1 cellular context compared by ENCODE assay signal in the genomic region with DNA sequence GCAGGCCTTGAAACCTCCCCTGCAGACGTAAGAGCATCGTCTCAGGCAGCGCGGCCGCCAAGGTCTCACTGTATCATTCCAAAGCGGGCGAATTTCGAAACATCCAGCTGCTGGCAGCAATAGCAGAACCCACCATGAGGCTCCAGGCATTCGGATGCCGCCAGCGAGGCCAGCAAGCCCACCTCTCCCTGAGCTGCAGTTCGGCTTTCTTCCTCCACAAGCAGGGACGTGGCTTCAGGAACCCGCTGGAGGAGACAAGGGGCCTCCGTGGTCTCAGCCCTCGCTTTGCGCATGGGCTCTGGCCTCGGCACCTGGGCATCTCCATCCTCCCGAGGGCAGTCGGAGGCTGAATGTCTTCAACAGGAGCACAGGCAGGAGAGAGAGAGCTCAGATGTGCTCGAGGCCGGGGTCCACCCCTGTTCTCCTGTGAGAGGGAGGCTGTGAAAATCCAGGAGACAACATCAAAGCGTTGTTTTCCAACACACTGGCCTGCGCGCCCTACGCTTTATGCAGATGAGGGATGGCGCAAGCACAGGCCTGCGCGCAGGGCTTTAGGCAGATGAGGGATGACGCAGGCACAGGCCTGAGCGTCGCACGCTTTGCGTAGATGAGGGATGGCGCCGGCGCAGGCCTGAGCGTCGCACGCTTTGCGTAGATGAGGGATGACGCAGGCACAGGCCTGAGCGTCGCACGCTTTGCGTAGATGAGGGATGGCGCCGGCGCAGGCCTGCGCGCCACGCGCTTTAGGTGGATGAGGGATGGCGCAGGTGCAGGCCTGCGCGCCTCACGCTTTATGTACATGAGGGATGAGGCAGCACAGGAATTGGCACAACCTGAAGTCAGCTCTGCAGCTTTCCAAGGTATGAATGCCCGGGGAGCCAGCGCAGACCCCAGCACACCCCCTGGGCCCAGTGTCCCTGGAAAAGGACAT.
TF ChIP-seq lines count a peak whose summit lies in the region.

No MANE protein-coding gene starts in this region.

TF ChIP-seq in IMR-90, 13 proteins besides CTCF, POLR2A, EP300 and RAD21:
- TF ChIP-seq NFE2L2 (IDR thresholded peaks at IDR 0.05; ENCODE audit: low read depth, low read length), result no peak
- 0 out of 2 replicates have a peak, but pooled peaks have one; percentile 14 for TF ChIP-seq CEBPB (IDR thresholded peaks at IDR 0.05; ENCODE audit: low read depth, low read length)
- TF ChIP-seq, protein P1, sequence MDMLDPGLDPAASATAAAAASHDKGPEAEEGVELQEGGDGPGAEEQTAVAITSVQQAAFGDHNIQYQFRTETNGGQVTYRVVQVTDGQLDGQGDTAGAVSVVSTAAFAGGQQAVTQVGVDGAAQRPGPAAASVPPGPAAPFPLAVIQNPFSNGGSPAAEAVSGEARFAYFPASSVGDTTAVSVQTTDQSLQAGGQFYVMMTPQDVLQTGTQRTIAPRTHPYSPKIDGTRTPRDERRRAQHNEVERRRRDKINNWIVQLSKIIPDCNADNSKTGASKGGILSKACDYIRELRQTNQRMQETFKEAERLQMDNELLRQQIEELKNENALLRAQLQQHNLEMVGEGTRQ (IDR thresholded peaks at IDR 0.05; ENCODE audit: low read depth, low read length), result no peak
TF ChIP-seq in IMR-90: peak in this region for 1.
